In genomic region chr1:39525366-39526165, GRCh38 we compare ENCODE assay signal across 9 cellular contexts. TPM values are rescaled to one million over a fixed set of nuclear protein-coding genes. Genes with fewer than 3 reads are reported as not detected.
DNase-seq lines count a peak whose midpoint lies in the region; ATAC-seq and TF ChIP-seq lines count a peak whose summit lies in the region.
"Had no signal": no experiment of that assay in that cellular context is flagged by ENCODE, and none has a peak within 500 bp of the region (broad histone marks: within the 10 kb centered on the region; RNA-seq: fewer than 3 reads in every experiment).

No MANE protein-coding gene starts in this region.

- intact Hi-C loops in activated CD8-positive, alpha-beta T cell treated with anti-CD3 and anti-CD28 coated beads for 36 hours (cut with micrococcal nuclease), result no loop called here

- H3K27ac Mint-ChIP-seq in activated naive CD4-positive, alpha-beta T cell treated with anti-CD3 and anti-CD28 coated beads, Interleukin-2, amount 10 ng/mL, durations not matched to agents 7 days and 5 days, result peak overlapping the region; percentile 7
- peak overlapping the region; percentile 66 for H3K27ac Mint-ChIP-seq in activated CD8-positive, alpha-beta T cell treated with anti-CD3 and anti-CD28 coated beads for 36 hours
- H3K27ac Mint-ChIP-seq in stimulated activated naive CD8-positive, alpha-beta T cell treated with anti-CD3 and anti-CD28 coated beads, Interleukin-15, amount 100 ng/mL, for 72 hours, result peak overlapping the region; percentile 27 to 91
- no peak overlapping the region for H3K27ac Mint-ChIP-seq in type B pancreatic cell

- H3K36me3 Mint-ChIP-seq in activated naive CD4-positive, alpha-beta T cell treated with anti-CD3 and anti-CD28 coated beads, Interleukin-2, amount 10 ng/mL, durations not matched to agents 7 days and 5 days, result no peaks in the 10 kb centered on the region
- peaks cover 18% of the 10 kb centered on the region for H3K36me3 Mint-ChIP-seq in activated CD8-positive, alpha-beta T cell treated with anti-CD3 and anti-CD28 coated beads for 36 hours (ENCODE audit: low read depth)
- H3K36me3 Mint-ChIP-seq in type B pancreatic cell, result no peaks in the 10 kb centered on the region

- DNase-seq in activated naive CD4-positive, alpha-beta T cell treated with anti-CD3 and anti-CD28 coated beads, Interleukin-2, amount 10 ng/mL, durations not matched to agents 7 days and 5 days, result peak; percentile 68
- DNase-seq in activated naive CD4-positive, alpha-beta T cell treated with anti-CD3 and anti-CD28 coated beads, Interleukin-2, amount 50 U/mL, for 16 hours, result no peak
- DNase-seq in activated CD8-positive, alpha-beta T cell treated with anti-CD3 and anti-CD28 coated beads for 36 hours, result peak; percentile 75
- DNase-seq in stimulated activated naive CD8-positive, alpha-beta T cell treated with anti-CD3 and anti-CD28 coated beads, Interleukin-15, amount 100 ng/mL, for 72 hours, result peak; percentile 64 to 79
- no peak for DNase-seq in NCI-H2171 treated with DMSO at 0.1 percent for 48 hours (lab: John Stamatoyannopoulos, UW)
- no peak for DNase-seq in type B pancreatic cell (ENCODE audit: extremely low spot score, unreplicated experiment)
- DNase-seq in NCI-H1694 treated with DMSO at 0.1 percent for 48 hours (lab: John Stamatoyannopoulos, UW), result no peak

- H3K9me3 Mint-ChIP-seq in activated naive CD4-positive, alpha-beta T cell treated with anti-CD3 and anti-CD28 coated beads, Interleukin-2, amount 10 ng/mL, durations not matched to agents 7 days and 5 days, result no peaks in the 10 kb centered on the region
- no peaks in the 10 kb centered on the region for H3K9me3 Mint-ChIP-seq in activated CD8-positive, alpha-beta T cell treated with anti-CD3 and anti-CD28 coated beads for 36 hours
- no peaks in the 10 kb centered on the region for H3K9me3 Mint-ChIP-seq in stimulated activated naive CD8-positive, alpha-beta T cell treated with anti-CD3 and anti-CD28 coated beads, Interleukin-15, amount 100 ng/mL, for 72 hours
- H3K9me3 Mint-ChIP-seq in type B pancreatic cell, result no peaks in the 10 kb centered on the region

- H3K27me3 Mint-ChIP-seq in activated naive CD4-positive, alpha-beta T cell treated with anti-CD3 and anti-CD28 coated beads, Interleukin-2, amount 10 ng/mL, durations not matched to agents 7 days and 5 days, result no peaks in the 10 kb centered on the region
- H3K27me3 Mint-ChIP-seq in activated CD8-positive, alpha-beta T cell treated with anti-CD3 and anti-CD28 coated beads for 36 hours, result no peaks in the 10 kb centered on the region
- H3K27me3 Mint-ChIP-seq in stimulated activated naive CD8-positive, alpha-beta T cell treated with anti-CD3 and anti-CD28 coated beads, Interleukin-15, amount 100 ng/mL, for 72 hours, result no peaks in the 10 kb centered on the region
- H3K27me3 Mint-ChIP-seq in type B pancreatic cell, result no peaks in the 10 kb centered on the region

- peaks cover 14% of the 10 kb centered on the region for H3K4me1 Mint-ChIP-seq in activated naive CD4-positive, alpha-beta T cell treated with anti-CD3 and anti-CD28 coated beads, Interleukin-2, amount 10 ng/mL, durations not matched to agents 7 days and 5 days
- H3K4me1 Mint-ChIP-seq in activated CD8-positive, alpha-beta T cell treated with anti-CD3 and anti-CD28 coated beads for 36 hours (ENCODE audit: low read depth), result peaks cover 8% of the 10 kb centered on the region
- peaks cover 26% of the 10 kb centered on the region for H3K4me1 Mint-ChIP-seq in stimulated activated naive CD8-positive, alpha-beta T cell treated with anti-CD3 and anti-CD28 coated beads, Interleukin-15, amount 100 ng/mL, for 72 hours
- H3K4me1 Mint-ChIP-seq in type B pancreatic cell (ENCODE audit: unreplicated experiment), result no peaks in the 10 kb centered on the region

- H3K4me3 Mint-ChIP-seq in activated naive CD4-positive, alpha-beta T cell treated with anti-CD3 and anti-CD28 coated beads, Interleukin-2, amount 10 ng/mL, durations not matched to agents 7 days and 5 days, result no peak overlapping the region
- no peak overlapping the region for H3K4me3 Mint-ChIP-seq in activated CD8-positive, alpha-beta T cell treated with anti-CD3 and anti-CD28 coated beads for 36 hours
- H3K4me3 Mint-ChIP-seq in stimulated activated naive CD8-positive, alpha-beta T cell treated with anti-CD3 and anti-CD28 coated beads, Interleukin-15, amount 100 ng/mL, for 72 hours, result no peak overlapping the region
- no peak overlapping the region for H3K4me3 Mint-ChIP-seq in type B pancreatic cell

- POLR2A ChIA-PET in activated CD8-positive, alpha-beta T cell treated with anti-CD3 and anti-CD28 coated beads for 36 hours (lab: Charles Lee), result interaction anchor here (0.9 kb wide), 1 partner anchor 96 kb away, joined by 3 read pairs; no protein-coding TSS in a partner anchor

- CTCF ChIA-PET in activated naive CD4-positive, alpha-beta T cell treated with anti-CD3 and anti-CD28 coated beads, Interleukin-2, amount 10 ng/mL, durations not matched to agents 7 days and 5 days (lab: Charles Lee), result interaction anchor here (2.6 kb wide), 1 partner anchor 14 kb away, joined by 11 read pairs; no protein-coding TSS in a partner anchor
- CTCF ChIA-PET in activated CD8-positive, alpha-beta T cell treated with anti-CD3 and anti-CD28 coated beads for 36 hours (lab: Charles Lee), result interaction anchor here (0.8 to 1.5 kb wide), 4 partner anchors 13 to 427 kb away, joined by 3 read pairs; no protein-coding TSS in a partner anchor

- TF ChIP-seq CTCF in activated CD8-positive, alpha-beta T cell treated with anti-CD3 and anti-CD28 coated beads for 36 hours (IDR thresholded peaks at IDR 0.05), result no peak
- TF ChIP-seq CTCF in type B pancreatic cell (conservative IDR thresholded peaks at IDR 0.05), result no peak

- ATAC-seq in HG03060 (IDR thresholded peaks at IDR 0.05; ENCODE audit: low read depth, unreplicated experiment), result peak; percentile 92
- peak; percentile 99 for ATAC-seq in activated CD8-positive, alpha-beta T cell treated with anti-CD3 and anti-CD28 coated beads for 36 hours
- peak; percentile 99 for ATAC-seq in stimulated activated naive CD8-positive, alpha-beta T cell treated with anti-CD3 and anti-CD28 coated beads, Interleukin-15, amount 100 ng/mL, for 72 hours

RNA-seq across cellular contexts. Expression of gene BMP8A, which starts 34.1 kb away (rescaled TPM):
- total RNA-seq in activated CD8-positive, alpha-beta T cell treated with anti-CD3 and anti-CD28 coated beads for 36 hours, result under 1 TPM; 0.22 to 0.36 TPM
- total RNA-seq in type B pancreatic cell (ENCODE audit: low replicate concordance), result 0.52 and 1.1 TPM in 2 replicates
- total RNA-seq: Daoy had no signal

RNA-seq across cellular contexts. Expression of gene PABPC4, which starts 51.0 kb away (rescaled TPM):
- 100 to 1,000 TPM; 365 to 372 TPM for total RNA-seq in activated CD8-positive, alpha-beta T cell treated with anti-CD3 and anti-CD28 coated beads for 36 hours
- 283 and 291 TPM in 2 replicates for total RNA-seq in type B pancreatic cell (ENCODE audit: low replicate concordance)

Comparison
In these comparisons a context has a peak if more than half of its experiments do, and no peak if none do; other contexts are left out.
1. DNase-seq: peak in activated naive CD4-positive, alpha-beta T cell treated with anti-CD3 and anti-CD28 coated beads, Interleukin-2, amount 10 ng/mL, durations not matched to agents 7 days and 5 days (single experiment), activated CD8-positive, alpha-beta T cell treated with anti-CD3 and anti-CD28 coated beads for 36 hours (single experiment) and stimulated activated naive CD8-positive, alpha-beta T cell treated with anti-CD3 and anti-CD28 coated beads, Interleukin-15, amount 100 ng/mL, for 72 hours (2 of 2); none in activated naive CD4-positive, alpha-beta T cell treated with anti-CD3 and anti-CD28 coated beads, Interleukin-2, amount 50 U/mL, for 16 hours (single experiment), NCI-H2171 treated with DMSO at 0.1 percent for 48 hours (single experiment), type B pancreatic cell (single experiment) and NCI-H1694 treated with DMSO at 0.1 percent for 48 hours (single experiment).
2. Peak in every context shown above with its lines, with median percentiles within 50 percentile points of each other: ATAC-seq.